ENCODE assay signal across 25 cellular contexts in the genomic region with DNA sequence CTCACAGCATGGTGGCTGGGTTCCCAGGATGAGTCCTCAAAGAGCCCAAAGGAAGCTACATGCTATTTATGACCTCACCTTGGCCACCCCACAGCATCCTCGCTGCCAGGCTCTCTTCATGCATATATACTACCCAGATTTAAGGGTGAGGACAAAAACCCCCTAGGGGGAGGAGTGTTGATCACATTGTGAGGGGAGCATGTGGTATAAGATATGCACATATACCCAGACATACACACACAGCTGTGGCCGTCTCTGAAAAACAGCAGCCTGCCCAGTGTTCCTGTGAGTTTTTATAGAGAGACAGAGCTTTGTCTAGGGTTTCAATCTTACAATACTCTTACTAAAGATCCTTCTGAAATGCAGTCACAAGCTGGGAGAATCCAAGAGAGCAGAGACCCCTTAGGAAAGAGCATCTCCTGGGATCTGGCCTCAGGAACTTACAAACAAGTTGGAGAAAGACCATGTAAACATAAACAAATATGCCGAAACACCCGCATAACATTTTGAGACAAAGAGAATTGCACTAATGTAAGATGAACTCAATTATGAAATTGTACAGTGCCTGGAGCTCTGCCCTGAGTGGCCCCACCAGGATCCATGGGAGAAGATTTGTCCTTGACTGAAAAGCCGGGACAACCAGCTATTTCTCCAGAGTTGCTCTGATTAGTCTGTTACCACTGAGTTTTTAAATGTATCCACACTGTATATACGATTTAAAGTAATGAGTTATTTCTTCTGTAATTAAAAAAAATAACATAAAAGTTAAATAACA.
"Had no signal": no experiment of that assay in that cellular context is flagged by ENCODE, and none has a peak within 500 bp of the region (broad histone marks: within the 10 kb centered on the region; RNA-seq: fewer than 3 reads in every experiment).

No MANE protein-coding gene starts in this region.

- H3K27me3 ChIP-seq: ascending aorta, colonic mucosa, esophagus muscularis mucosa, gastrocnemius medialis, pancreas, tibial nerve, uterus had no signal

- H3K4me3 Mint-ChIP-seq: central memory CD8-positive, alpha-beta T cell; effector memory CD8-positive, alpha-beta T cell; memory B cell; natural killer cell treated with Interleukin-12 subunit alpha and Interleukin-12 subunit beta and Interleukin-15 and Interleukin-18, amount 100 ng/mL, for 72 hours; stimulated activated effector memory CD8-positive, alpha-beta T cell treated with anti-CD3 and anti-CD28 coated beads, Interleukin-12 subunit alpha, Interleukin-12 subunit beta, amount 100 ng/mL, for 72 hours; stimulated activated naive CD8-positive, alpha-beta T cell treated with anti-CD3 and anti-CD28 coated beads, Interleukin-15, amount 100 ng/mL, for 72 hours; T-helper 1 cell treated with Interleukin-12 subunit alpha and Interleukin-12 subunit beta and Interleukin-4 antibody, amounts not matched to agents 30 μg/mL and 1 μg/mL, for 36 hours had no signal

- H3K36me3 Mint-ChIP-seq: memory B cell; natural killer cell treated with Interleukin-12 subunit alpha and Interleukin-12 subunit beta and Interleukin-15 and Interleukin-18, amount 100 ng/mL, for 72 hours; stimulated activated effector memory CD8-positive, alpha-beta T cell treated with anti-CD3 and anti-CD28 coated beads, Interleukin-12 subunit alpha, Interleukin-12 subunit beta, amount 100 ng/mL, for 72 hours had no signal

- H3K9me3 ChIP-seq: ascending aorta, colonic mucosa, esophagus muscularis mucosa, gastrocnemius medialis, pancreas, tibial nerve, uterus had no signal

- H3K36me3 ChIP-seq: ascending aorta, colonic mucosa, esophagus muscularis mucosa, gastrocnemius medialis, pancreas, tibial nerve, uterus had no signal

- DNase-seq: activated CD4-positive, alpha-beta T cell treated with anti-CD3 and anti-CD28 coated beads for 4 hours; activated CD4-positive, alpha-beta T cell treated with anti-CD3 and anti-CD28 coated beads, Interleukin-2, amount 50 U/mL, for 48 hours; activated CD4-positive, CD25-positive, alpha-beta regulatory T cell; activated effector memory CD4-positive, alpha-beta T cell treated with anti-CD3 and anti-CD28 coated beads, Interleukin-2, amount 50 U/mL, for 16 hours; activated naive CD4-positive, alpha-beta T cell treated with anti-CD3 and anti-CD28 coated beads, Interleukin-2, amount 50 U/mL, for 16 hours; activated T-cell treated with anti-CD3 and anti-CD28 coated beads, Interleukin-2, amount 50 U/mL, for 48 hours; colonic mucosa; dorsolateral prefrontal cortex; effector memory CD8-positive, alpha-beta T cell; gastrocnemius medialis; head of caudate nucleus; left cardiac atrium; pancreas; stimulated activated CD4-positive, alpha-beta T cell treated with anti-CD3 and anti-CD28 coated beads, Interleukin-2, amount 100 ng/mL, for 24 hours; stimulated activated naive CD8-positive, alpha-beta T cell treated with anti-CD3 and anti-CD28 coated beads, Interleukin-15, amount 100 ng/mL, for 72 hours; uterus had no signal

- H3K9me3 Mint-ChIP-seq: central memory CD8-positive, alpha-beta T cell; effector memory CD8-positive, alpha-beta T cell; natural killer cell treated with Interleukin-12 subunit alpha and Interleukin-12 subunit beta and Interleukin-15 and Interleukin-18, amount 100 ng/mL, for 72 hours; stimulated activated effector memory CD8-positive, alpha-beta T cell treated with anti-CD3 and anti-CD28 coated beads, Interleukin-12 subunit alpha, Interleukin-12 subunit beta, amount 100 ng/mL, for 72 hours; stimulated activated naive CD8-positive, alpha-beta T cell treated with anti-CD3 and anti-CD28 coated beads, Interleukin-15, amount 100 ng/mL, for 72 hours; T-helper 1 cell treated with Interleukin-12 subunit alpha and Interleukin-12 subunit beta and Interleukin-4 antibody, amounts not matched to agents 30 μg/mL and 1 μg/mL, for 36 hours had no signal

- H3K27ac Mint-ChIP-seq: effector memory CD8-positive, alpha-beta T cell; memory B cell; stimulated activated effector memory CD8-positive, alpha-beta T cell treated with anti-CD3 and anti-CD28 coated beads, Interleukin-12 subunit alpha, Interleukin-12 subunit beta, amount 100 ng/mL, for 72 hours; T-helper 1 cell treated with Interleukin-12 subunit alpha and Interleukin-12 subunit beta and Interleukin-4 antibody, amounts not matched to agents 30 μg/mL and 1 μg/mL, for 36 hours had no signal

- H3K27me3 Mint-ChIP-seq: central memory CD8-positive, alpha-beta T cell; natural killer cell treated with Interleukin-12 subunit alpha and Interleukin-12 subunit beta and Interleukin-15 and Interleukin-18, amount 100 ng/mL, for 72 hours had no signal

- H3K4me3 ChIP-seq: ascending aorta, colonic mucosa, dorsolateral prefrontal cortex, esophagus muscularis mucosa, gastrocnemius medialis, pancreas, tibial nerve, uterus had no signal

- H3K27ac ChIP-seq: ascending aorta, colonic mucosa, esophagus muscularis mucosa, pancreas, tibial nerve, uterus had no signal

- ATAC-seq: effector memory CD8-positive, alpha-beta T cell; natural killer cell treated with Interleukin-12 subunit alpha and Interleukin-12 subunit beta and Interleukin-15 and Interleukin-18, amount 100 ng/mL, for 72 hours; stimulated activated effector memory CD8-positive, alpha-beta T cell treated with anti-CD3 and anti-CD28 coated beads, Interleukin-12 subunit alpha, Interleukin-12 subunit beta, amount 100 ng/mL, for 72 hours; stimulated activated naive CD8-positive, alpha-beta T cell treated with anti-CD3 and anti-CD28 coated beads, Interleukin-15, amount 100 ng/mL, for 72 hours had no signal

- FAIRE-seq: islet of Langerhans, pancreas had no signal

- H3K4me1 ChIP-seq: ascending aorta, colonic mucosa had no signal
